In the genomic region with DNA sequence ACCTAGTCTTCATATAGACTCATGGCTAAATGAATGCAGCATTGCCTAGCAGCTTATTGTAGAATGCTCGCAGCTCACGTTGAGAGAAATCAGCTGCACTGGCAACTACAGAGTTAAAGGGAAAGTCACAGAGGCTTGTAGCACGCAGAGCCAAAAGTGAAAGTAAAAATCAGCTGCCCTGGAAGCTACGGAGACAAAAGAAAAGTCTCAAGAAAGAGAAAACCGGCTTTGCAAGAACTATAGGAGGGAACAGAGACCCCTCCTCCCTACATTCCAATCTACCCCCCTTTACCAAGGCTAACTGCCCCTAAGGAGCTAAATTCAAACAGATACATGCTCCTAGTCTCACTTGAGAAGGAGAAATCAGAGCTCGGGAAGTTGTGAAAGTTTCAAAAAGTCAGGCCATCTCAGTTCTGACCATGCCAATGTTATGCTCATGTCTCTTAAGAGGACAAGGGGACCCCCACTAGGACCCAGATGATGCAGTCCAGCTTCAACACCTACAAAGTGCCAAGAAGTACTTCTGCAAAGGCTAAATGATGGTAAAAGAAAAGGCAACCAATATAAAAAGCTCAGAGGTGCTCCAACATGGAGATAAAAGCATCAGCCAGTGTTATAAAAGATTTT, we compare ENCODE assay signal across 8 cellular contexts.
DNase-seq lines count a peak whose midpoint lies in the region; ATAC-seq and TF ChIP-seq lines count a peak whose summit lies in the region.

No MANE protein-coding gene starts in this region.

- WGBS in esophagus squamous epithelium, 2 donors = 0% methylated on average over 6 of the region's 6 CpGs; no CpG with 5 or more reads in 1 of the 2 donors

- intact Hi-C loops in upper lobe of right lung (cut with DNase I) (no loop called here), esophagus squamous epithelium (cut with DNase I) (no loop called here)

- TF ChIP-seq CTCF in foreskin keratinocyte (conservative IDR thresholded peaks at IDR 0.05) (no peak), upper lobe of right lung (IDR thresholded peaks at IDR 0.05) (no peak), esophagus squamous epithelium (IDR thresholded peaks at IDR 0.05) (no peak)

- H3K36me3 ChIP-seq in upper lobe of right lung (no peaks in the 10 kb centered on the region), esophagus squamous epithelium (no peaks in the 10 kb centered on the region)

- ATAC-seq in foreskin keratinocyte = peak; percentile 56
- ATAC-seq in upper lobe of right lung = peak; percentile 42

- H3K27ac ChIP-seq in foreskin keratinocyte = peak overlapping the region; percentile 66
- H3K27ac ChIP-seq in upper lobe of right lung = peak overlapping the region; percentile 75
- H3K27ac ChIP-seq in esophagus squamous epithelium = peak overlapping the region in 2 of 4 donors; percentile 59 to 78

- TF ChIP-seq POLR2A in esophagus squamous epithelium (IDR thresholded peaks at IDR 0.05) = no peak

- H3K9me3 ChIP-seq in upper lobe of right lung (no peaks in the 10 kb centered on the region), esophagus squamous epithelium (no peaks in the 10 kb centered on the region)

- peak overlapping the region; percentile 48 for H3K4me3 ChIP-seq in upper lobe of right lung
- peak overlapping the region in 2 of 4 donors; percentile 15 to 44 for H3K4me3 ChIP-seq in esophagus squamous epithelium

- H3K27me3 ChIP-seq in foreskin keratinocyte (no peaks in the 10 kb centered on the region), upper lobe of right lung (no peaks in the 10 kb centered on the region), esophagus squamous epithelium (no peaks in the 10 kb centered on the region)

- peak; percentile 8 for DNase-seq in stimulated activated CD4-positive, alpha-beta T cell treated with anti-CD3 and anti-CD28 coated beads, Interleukin-4, amount 100 ng/mL, for 24 hours
- DNase-seq in stimulated activated CD4-positive, alpha-beta T cell treated with anti-CD3 and anti-CD28 coated beads, Interleukin-12 subunit alpha, Interleukin-12 subunit beta, amount 100 ng/mL, for 4 hours = no peak
- DNase-seq in RPMI8226 = peak; percentile 23
- no peak for DNase-seq in foreskin keratinocyte
- DNase-seq in upper lobe of right lung = no peak
- DNase-seq in esophagus squamous epithelium (lab: John Stamatoyannopoulos, UW) = no peak
- DNase-seq in NCI-H2227 (lab: John Stamatoyannopoulos, UW; ENCODE audit: unreplicated experiment) = no peak
- no peak for DNase-seq in OCI-M2 (lab: John Stamatoyannopoulos, UW; ENCODE audit: unreplicated experiment)

- H3K4me1 ChIP-seq in foreskin keratinocyte (no peaks in the 10 kb centered on the region), upper lobe of right lung (no peaks in the 10 kb centered on the region), esophagus squamous epithelium (peaks cover 0 to 15% (median 0%) of the 10 kb centered on the region in 3 donors)

Comparison
In these comparisons a context has a peak if more than half of its experiments do, and no peak if none do; other contexts are left out.
1. DNase-seq: peak in stimulated activated CD4-positive, alpha-beta T cell treated with anti-CD3 and anti-CD28 coated beads, Interleukin-4, amount 100 ng/mL, for 24 hours (single experiment) and RPMI8226 (single experiment); none in stimulated activated CD4-positive, alpha-beta T cell treated with anti-CD3 and anti-CD28 coated beads, Interleukin-12 subunit alpha, Interleukin-12 subunit beta, amount 100 ng/mL, for 4 hours (single experiment), foreskin keratinocyte (0 of 2), upper lobe of right lung (single experiment), esophagus squamous epithelium (single experiment), NCI-H2227 (single experiment) and OCI-M2 (single experiment).